15 cellular contexts compared by ENCODE assay signal in the genomic region with DNA sequence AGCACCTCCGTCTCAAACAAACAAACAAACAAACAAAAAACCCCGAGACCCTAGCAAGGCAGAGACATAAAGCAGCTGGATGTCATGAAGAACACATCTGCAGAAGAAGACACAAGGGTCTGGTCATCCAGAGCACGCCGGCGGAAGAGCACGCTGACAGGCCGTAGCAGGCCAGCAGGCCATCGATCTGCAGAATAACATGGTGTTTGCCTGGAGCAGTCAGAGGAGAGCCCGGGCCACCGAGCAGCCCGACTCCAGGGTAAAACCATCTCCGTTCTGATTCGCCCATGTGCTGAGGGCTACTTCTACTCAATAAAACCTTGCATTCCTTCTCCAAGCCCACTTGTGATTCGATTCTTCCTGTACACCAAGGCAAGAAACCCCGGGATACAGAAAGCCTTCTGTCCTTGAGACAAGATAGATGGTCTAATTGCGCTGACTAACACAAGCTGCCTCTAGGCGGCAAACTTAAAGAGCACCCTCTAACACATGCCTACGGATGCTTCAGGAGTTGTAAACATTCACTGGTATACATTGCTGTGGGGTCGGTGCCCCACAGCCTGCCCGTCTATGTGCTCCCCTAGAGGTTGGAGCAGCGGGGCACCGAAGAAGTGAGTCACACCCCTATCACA.
"Had no signal": no experiment of that assay in that cellular context is flagged by ENCODE, and none has a peak within 500 bp of the region (broad histone marks: within the 10 kb centered on the region; RNA-seq: fewer than 3 reads in every experiment).

No MANE protein-coding gene starts in this region.

- H3K4me3 ChIP-seq: esophagus muscularis mucosa, gastrocnemius medialis, lower lobe of right lung, sigmoid colon, smooth muscle cell had no signal

- H3K36me3 ChIP-seq: esophagus muscularis mucosa, gastrocnemius medialis, lower lobe of right lung, sigmoid colon had no signal

- H3K9me3 ChIP-seq: gastrocnemius medialis, lower lobe of right lung, sigmoid colon, testis had no signal

- H3K4me2 ChIP-seq: smooth muscle cell had no signal

- DNase-seq: activated gamma-delta T cell treated with Interleukin-2 at 50 U/mL for 16 hours; activated T-cell treated with anti-CD3 and anti-CD28 coated beads, Interleukin-2, amount 50 U/mL, for 1 hour; effector memory CD4-positive, alpha-beta T cell; gastrocnemius medialis; hippocampal formation; lower lobe of right lung; naive thymus-derived CD4-positive, alpha-beta T cell; sigmoid colon; stimulated activated CD4-positive, alpha-beta T cell treated with anti-CD3 and anti-CD28 coated beads, Interleukin-2, amount 100 ng/mL, for 48 hours; stimulated activated CD8-positive, alpha-beta memory T cell treated with anti-CD3 and anti-CD28 coated beads, Interleukin-4, amount 100 ng/mL, for 48 hours; stimulated activated naive B cell treated with anti-CD40 and anti-IgM and Interleukin-4, amounts not matched to agents 10 μg/mL and 1 μg/mL and 100 μg/mL, for 72 hours; T-cell; testis had no signal

- H3K4me1 ChIP-seq: esophagus muscularis mucosa, gastrocnemius medialis, lower lobe of right lung, sigmoid colon, testis had no signal

- H3K27me3 ChIP-seq: esophagus muscularis mucosa, gastrocnemius medialis, sigmoid colon, testis had no signal

- H3K27ac ChIP-seq: esophagus muscularis mucosa, gastrocnemius medialis, lower lobe of right lung, sigmoid colon, testis had no signal
